Comparison of ENCODE assay signal across 19 cellular contexts in the genomic region with DNA sequence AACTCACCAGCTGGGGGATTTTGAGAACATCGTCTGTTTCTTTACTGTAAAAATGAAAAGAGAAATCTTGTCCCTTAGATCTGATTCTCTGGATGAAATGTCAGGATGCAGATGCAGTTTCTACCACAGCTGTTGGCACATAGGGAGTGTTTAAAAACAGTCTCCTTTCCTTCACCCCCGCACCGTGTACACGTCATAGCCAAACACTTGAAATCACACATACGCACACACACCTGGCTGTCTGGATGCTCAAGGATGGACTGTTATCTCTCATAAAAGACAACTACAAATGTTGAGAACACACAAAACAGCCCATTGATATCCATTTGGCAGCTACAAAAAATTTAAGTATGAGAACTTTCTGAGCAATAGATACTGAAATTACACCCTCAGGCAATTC.
"Had no signal": no experiment of that assay in that cellular context is flagged by ENCODE, and none has a peak within 500 bp of the region (broad histone marks: within the 10 kb centered on the region; RNA-seq: fewer than 3 reads in every experiment).

No MANE protein-coding gene starts in this region.

- H3K9me3 ChIP-seq: esophagus squamous epithelium, left ventricle myocardium inferior, mucosa of descending colon, ovary, stomach, testis, upper lobe of right lung had no signal

- H3K27me3 ChIP-seq: brain microvascular endothelial cell, esophagus squamous epithelium, ovary, stomach, testis, upper lobe of right lung had no signal

- H3K4me1 ChIP-seq: testis, upper lobe of right lung had no signal

- H3K4me3 ChIP-seq: esophagus squamous epithelium, left ventricle myocardium inferior, mucosa of descending colon, ovary, stomach, testis, upper lobe of right lung had no signal

- ATAC-seq: activated T-helper 17 cell treated with anti-CD3 and anti-CD28 coated beads, Interleukin-2, amount 50 U/mL, for 72 hours; mucosa of descending colon; naive thymus-derived CD4-positive, alpha-beta T cell; upper lobe of right lung had no signal

- H3K36me3 ChIP-seq: brain microvascular endothelial cell, esophagus squamous epithelium, left ventricle myocardium inferior, ovary, stomach, upper lobe of right lung had no signal

- DNase-seq: activated CD4-positive, alpha-beta T cell treated with anti-CD3 and anti-CD28 coated beads, Interleukin-2, amount 50 U/mL, for 1 hour; activated CD4-positive, CD25-positive, alpha-beta regulatory T cell; activated naive CD4-positive, alpha-beta T cell treated with Interleukin-2 at 50 U/mL for 16 hours; brain microvascular endothelial cell; cortex of kidney; effector CD4-positive, alpha-beta T cell; esophagus squamous epithelium; hypothalamus; kidney; left ventricle myocardium inferior; mucosa of descending colon; naive thymus-derived CD4-positive, alpha-beta T cell; ovary; stimulated activated CD4-positive, alpha-beta T cell treated with anti-CD3 and anti-CD28 coated beads, Interleukin-12 subunit alpha, Interleukin-12 subunit beta, amount 100 ng/mL, for 4 hours; stimulated activated CD4-positive, alpha-beta T cell treated with anti-CD3 and anti-CD28 coated beads, Interleukin-2, amount 100 ng/mL, for 24 hours; stomach; testis; upper lobe of right lung had no signal

- H3K27ac ChIP-seq: brain microvascular endothelial cell, esophagus squamous epithelium, left ventricle myocardium inferior, ovary, stomach, testis, upper lobe of right lung had no signal
